1 cellular context compared by ENCODE assay signal in genomic region chr1:227411066-227411465, GRCh38.
TF ChIP-seq lines count a peak whose summit lies in the region.

No MANE protein-coding gene starts in this region.

TF ChIP-seq in K562, 482 proteins besides CTCF, POLR2A, EP300 and RAD21:
- TF ChIP-seq ARID4B (CRISPR knock-in tag; IDR thresholded peaks at IDR 0.05) (no peak), ZNF318 (IDR thresholded peaks at IDR 0.05; ENCODE audit: borderline replicate concordance in 1 of 2, low read depth in 1 of 2) (peak in 1 of 2 experiments; percentile 54; a peak in 1 of 4 replicates), SMARCA4 (IDR thresholded peaks at IDR 0.05) (peak; percentile 44; the same call in 1 of the 2 replicates), LARP7 (IDR thresholded peaks at IDR 0.05) (no peak), CEBPG (CRISPR knock-in tag; IDR thresholded peaks at IDR 0.05) (no peak), CEBPG (tag; conservative IDR thresholded peaks at IDR 0.05 in 1 of 2, IDR thresholded peaks at IDR 0.05 in 1 of 2) (peak; percentile 70 to 94), PATZ1 (CRISPR knock-in tag; IDR thresholded peaks at IDR 0.05; ENCODE audit: borderline replicate concordance) (no peak), SOX6 (IDR thresholded peaks at IDR 0.05) (peak; percentile 37; the same call in 1 of the 2 replicates), FOSL1 (tag; conservative IDR thresholded peaks at IDR 0.05) (peak; percentile 37), MEF2D (tag; conservative IDR thresholded peaks at IDR 0.05; ENCODE audit: low read depth) (peak; percentile 63; the same call in 1 of the 2 replicates), ARID1B (IDR thresholded peaks at IDR 0.05) (peak; percentile 54), KLF13 (tag; IDR thresholded peaks at IDR 0.05; ENCODE audit: borderline replicate concordance, low read depth) (no peak), BHLHE40 (IDR thresholded peaks at IDR 0.05; ENCODE audit: low read length) (no peak), CEBPB (tag; IDR thresholded peaks at IDR 0.05) (peak; percentile 30; the same call in 1 of the 2 replicates), ZNF3 (CRISPR knock-in tag; IDR thresholded peaks at IDR 0.05) (peak; percentile 88), TRIM24 (IDR thresholded peaks at IDR 0.05) (peak in 1 of 2 experiments; percentile 47; a peak in 1 of 4 replicates), MBD1 (CRISPR knock-in tag; IDR thresholded peaks at IDR 0.05) (no peak), FIP1L1 (IDR thresholded peaks at IDR 0.05; ENCODE audit: low read depth, low read length, poor library complexity, severe bottlenecking) (no peak), SMARCE1 (IDR thresholded peaks at IDR 0.05) (peak; percentile 11; the same call in 1 of the 2 replicates), KLF10 (CRISPR knock-in tag; IDR thresholded peaks at IDR 0.05) (no peak), GATAD2B (IDR thresholded peaks at IDR 0.05; ENCODE audit: borderline replicate concordance) (0 out of 2 replicates have a peak, but pooled peaks have one; percentile 34), HDAC2 (IDR thresholded peaks at IDR 0.05) (0 out of 2 replicates have a peak, but pooled peaks have one; percentile 27), ATF3 (IDR thresholded peaks at IDR 0.05) (peak; percentile 88), ATF3 (CRISPR knock-in tag; conservative IDR thresholded peaks at IDR 0.05) (no peak), ATF7 (IDR thresholded peaks at IDR 0.05) (0 out of 2 replicates have a peak, but pooled peaks have one; percentile 17), KDM1A (IDR thresholded peaks at IDR 0.05) (0 out of 4 replicates have a peak, but pooled peaks of 1 of the 2 experiments have one; percentile 25)
